Comparison of ENCODE assay signal across 8 cellular contexts in the genomic region with DNA sequence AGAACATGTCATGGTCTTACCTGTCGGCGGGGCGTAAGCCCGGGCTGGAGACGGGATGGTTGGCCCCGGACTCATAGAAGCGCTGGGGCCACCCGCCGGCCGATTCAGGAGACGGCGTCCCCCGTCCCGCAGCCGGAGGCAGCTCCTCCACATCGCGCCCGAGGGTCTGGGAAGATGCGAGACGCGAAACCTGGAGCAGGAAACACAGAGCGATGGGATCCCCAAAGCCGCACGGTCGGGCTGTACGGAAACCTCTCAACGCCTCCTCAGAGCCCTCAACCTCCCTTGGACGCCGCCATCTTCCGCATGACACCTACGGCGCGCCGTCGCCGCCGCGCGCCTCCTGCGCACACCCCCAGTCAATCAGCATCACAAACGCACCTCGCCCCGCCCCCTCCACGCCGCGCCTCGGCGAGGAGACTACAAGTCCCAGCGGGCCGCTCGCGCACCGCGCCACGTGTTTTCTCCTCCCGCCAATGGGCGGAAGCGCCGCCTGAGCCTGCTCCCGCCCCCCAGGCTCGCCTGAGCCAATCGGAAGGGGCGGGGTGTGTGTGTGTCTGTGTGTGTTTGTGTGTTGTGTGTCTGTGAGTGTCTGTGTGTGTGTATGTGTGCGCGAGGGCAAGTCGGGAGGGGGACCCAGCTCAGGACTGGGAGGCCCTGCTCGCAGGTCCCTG. TPM values are rescaled to one million over a fixed set of nuclear protein-coding genes. Genes with fewer than 3 reads are reported as not detected.
DNase-seq lines count a peak whose midpoint lies in the region; ATAC-seq and TF ChIP-seq lines count a peak whose summit lies in the region.

Gene ATPAF2, minus strand, starts transcription at position 308 of the 674 bp plus-strand sequence. Its CDS starts 155 bp downstream, at position 153.
Gene GID4, plus strand, starts transcription at position 548 of the 674 bp plus-strand sequence. Its CDS starts 57 bp downstream, at position 605.

- no peaks in the 10 kb centered on the region for H3K27me3 Mint-ChIP-seq in chondrocyte (ENCODE audit: low read depth)

- H3K27me3 ChIP-seq in BE2C (no peaks in the 10 kb centered on the region), kidney epithelial cell (ENCODE audit: control insufficient read depth, insufficient read depth, low read length) (no peaks in the 10 kb centered on the region)

- H3K9me3 ChIP-seq in BE2C: no peaks in the 10 kb centered on the region

- peak within 1 kb of the TSS; percentile 96 for H3K27ac Mint-ChIP-seq in chondrocyte (ENCODE audit: unreplicated experiment)

- no peaks in the 10 kb centered on the region for H3K9me3 Mint-ChIP-seq in chondrocyte (ENCODE audit: low read depth)

- peaks cover 2% of the 10 kb centered on the region for H3K36me3 Mint-ChIP-seq in chondrocyte (ENCODE audit: low read depth)

- TF ChIP-seq POLR2A in GM19193 (IDR thresholded peaks at IDR 0.05; ENCODE audit: extremely low read depth, insufficient read depth, insufficient read length): peak; percentile 61

- no peak for TF ChIP-seq CTCF in BE2C (IDR thresholded peaks at IDR 0.05; ENCODE audit: low read depth, low read length)
- TF ChIP-seq CTCF in chondrocyte (IDR thresholded peaks at IDR 0.05): peak; percentile 53
- peak; percentile 4 for TF ChIP-seq CTCF in kidney epithelial cell (IDR thresholded peaks at IDR 0.05; ENCODE audit: insufficient read depth, low read length, poor library complexity, severe bottlenecking)

- DNase-seq in BE2C: peak; percentile 98
- peak; percentile 99 for DNase-seq in NCI-H510A (lab: John Stamatoyannopoulos, UW)
- DNase-seq in activated CD4-positive, alpha-beta T cell treated with anti-CD3 and anti-CD28 coated beads for 24 hours (ENCODE audit: low read depth in 2 of 2): peak; percentile 99 to 100
- peak; percentile 100 for DNase-seq in chondrocyte (ENCODE audit: low spot score)
- DNase-seq in kidney epithelial cell (ENCODE audit: low read depth): peak; percentile 93
- peak; percentile 100 for DNase-seq in stimulated activated CD4-positive, alpha-beta T cell treated with anti-CD3 and anti-CD28 coated beads, Interleukin-15, amount 100 ng/mL, for 24 hours

- no peaks in the 10 kb centered on the region for H3K4me1 ChIP-seq in BE2C

- H3K4me3 Mint-ChIP-seq in chondrocyte (ENCODE audit: unreplicated experiment): peak within 1 kb of the TSS; percentile 99

- ATAC-seq in HG03432 (IDR thresholded peaks at IDR 0.05; ENCODE audit: unreplicated experiment): peak; percentile 87

- H3K4me3 ChIP-seq in BE2C (ENCODE audit: low read depth, low read length) (peak within 1 kb of the TSS; percentile 81), kidney epithelial cell (ENCODE audit: low read depth, low read length) (peak within 1 kb of the TSS; percentile 98)

- peaks cover 47% of the 10 kb centered on the region for H3K4me1 Mint-ChIP-seq in chondrocyte (ENCODE audit: low read depth)

- no peaks in the 10 kb centered on the region for H3K36me3 ChIP-seq in BE2C
- H3K36me3 ChIP-seq in kidney epithelial cell (ENCODE audit: control insufficient read depth, insufficient read depth, low read length): no peaks in the 10 kb centered on the region

RNA-seq across cellular contexts. Expression of gene ATPAF2, which starts in this region (rescaled TPM):
- polyA plus RNA-seq in BE2C (2012; ENCODE audit: insufficient read depth, insufficient read length, low read depth): 19.6 TPM
- 18.0 to 19.3 TPM (median 18.4 TPM) in 3 replicates for total RNA-seq in chondrocyte
- total RNA-seq in kidney epithelial cell: 31.3 and 32.3 TPM in 2 replicates

RNA-seq across cellular contexts. Expression of gene GID4, which starts in this region (rescaled TPM):
- polyA plus RNA-seq in BE2C (2012; ENCODE audit: insufficient read depth, insufficient read length, low read depth): 2.6 TPM
- 9.7 to 10.5 TPM (median 9.8 TPM) in 3 replicates for total RNA-seq in chondrocyte
- total RNA-seq in kidney epithelial cell: 6.2 and 8.6 TPM in 2 replicates

Comparison
In these comparisons a context has a peak if more than half of its experiments do, and no peak if none do; other contexts are left out.
1. Peak in every context shown above with its lines: DNase-seq, ATAC-seq and H3K4me3 ChIP-seq.